Comparison of ENCODE assay signal across 21 cellular contexts in the genomic region with DNA sequence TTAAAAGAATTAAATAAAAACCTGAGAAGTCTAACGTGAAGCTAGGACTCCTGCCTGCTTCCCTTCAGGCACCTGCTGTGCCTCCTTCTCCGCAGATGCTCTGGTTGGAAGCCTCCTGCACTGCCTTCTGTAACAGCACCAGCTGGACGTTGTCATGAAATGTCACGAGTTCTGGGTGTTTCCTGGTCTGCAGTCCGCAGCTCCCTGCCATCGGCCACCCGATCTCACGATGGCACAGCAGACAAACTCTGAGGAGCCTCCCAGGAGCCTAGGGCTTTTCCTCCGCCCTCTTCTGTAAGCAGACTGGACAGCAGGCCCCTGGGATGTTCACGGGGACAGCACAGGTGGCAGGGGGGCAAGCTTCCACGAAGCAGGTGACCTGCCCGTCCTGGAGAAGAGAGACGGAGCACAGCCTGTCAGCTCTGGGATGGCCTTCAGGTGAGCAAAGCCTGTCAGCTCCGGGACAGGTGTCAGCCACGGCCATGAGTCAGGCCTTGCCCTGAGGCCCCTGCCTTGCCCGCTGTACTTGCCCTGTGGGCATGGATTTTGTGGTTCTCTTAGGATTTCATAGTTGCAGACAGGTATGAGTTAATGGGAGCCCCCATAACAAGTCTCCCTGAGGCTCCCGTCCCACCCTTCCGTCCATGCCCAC.
"Had no signal": no experiment of that assay in that cellular context is flagged by ENCODE, and none has a peak within 500 bp of the region (broad histone marks: within the 10 kb centered on the region; RNA-seq: fewer than 3 reads in every experiment).

No MANE protein-coding gene starts in this region.

- H3K27ac ChIP-seq: epithelial cell of prostate, gastrocnemius medialis, heart left ventricle, neutrophil, suprapubic skin had no signal

- H3K36me3 Mint-ChIP-seq: activated naive CD4-positive, alpha-beta T cell treated with anti-CD3 and anti-CD28 coated beads, Interleukin-2, amount 50 U/mL, for 24 hours; naive thymus-derived CD8-positive, alpha-beta T cell had no signal

- H3K4me3 Mint-ChIP-seq: activated CD4-positive, alpha-beta memory T cell treated with anti-CD3 and anti-CD28 coated beads, Interleukin-2, amount 10 ng/mL, durations not matched to agents 7 days and 5 days; activated naive CD4-positive, alpha-beta T cell treated with anti-CD3 and anti-CD28 coated beads, Interleukin-2, amount 50 U/mL, for 24 hours; activated T-cell treated with anti-CD3 and anti-CD28 coated beads, Interleukin-2, amount 50 U/mL, for 24 hours; central memory CD8-positive, alpha-beta T cell; naive thymus-derived CD8-positive, alpha-beta T cell; type B pancreatic cell; WTC11 had no signal

- H3K9me3 ChIP-seq: gastrocnemius medialis, neutrophil, suprapubic skin had no signal

- H3K4me3 ChIP-seq: gastrocnemius medialis, heart left ventricle, suprapubic skin had no signal

- ATAC-seq: gastrocnemius medialis; left cardiac atrium; naive thymus-derived CD8-positive, alpha-beta T cell; WTC11 had no signal

- H3K27me3 ChIP-seq: gastrocnemius medialis, neutrophil, suprapubic skin had no signal

- H3K36me3 ChIP-seq: neutrophil had no signal

- H3K27ac Mint-ChIP-seq: activated CD4-positive, alpha-beta memory T cell treated with anti-CD3 and anti-CD28 coated beads, Interleukin-2, amount 10 ng/mL, durations not matched to agents 7 days and 5 days; activated naive CD4-positive, alpha-beta T cell treated with anti-CD3 and anti-CD28 coated beads, Interleukin-2, amount 50 U/mL, for 24 hours; activated T-cell treated with anti-CD3 and anti-CD28 coated beads, Interleukin-2, amount 50 U/mL, for 24 hours; naive thymus-derived CD8-positive, alpha-beta T cell; type B pancreatic cell had no signal

- DNase-seq: activated CD4-positive, alpha-beta memory T cell treated with anti-CD3 and anti-CD28 coated beads, Interleukin-2, amount 10 ng/mL, durations not matched to agents 7 days and 5 days; activated CD4-positive, alpha-beta T cell treated with anti-CD3 and anti-CD28 coated beads for 4 hours; activated effector memory CD4-positive, alpha-beta T cell treated with anti-CD3 and anti-CD28 coated beads, Interleukin-2, amount 50 U/mL, for 16 hours; activated T-cell treated with anti-CD3 and anti-CD28 coated beads, Interleukin-2, amount 50 U/mL, for 24 hours; gastrocnemius medialis; left cardiac atrium; mammary epithelial cell; naive thymus-derived CD8-positive, alpha-beta T cell; small intestine; stimulated activated CD4-positive, alpha-beta T cell treated with anti-CD3 and anti-CD28 coated beads, Interleukin-4, amount 100 ng/mL, for 4 hours; stimulated activated CD8-positive, alpha-beta memory T cell treated with anti-CD3 and anti-CD28 coated beads, Interleukin-4, amount 100 ng/mL, for 48 hours; stimulated activated naive CD4-positive, alpha-beta T cell treated with Interleukin-2 at 50 U/mL for 16 hours; T-helper 2 cell had no signal

- H3K27me3 Mint-ChIP-seq: activated CD4-positive, alpha-beta memory T cell treated with anti-CD3 and anti-CD28 coated beads, Interleukin-2, amount 10 ng/mL, durations not matched to agents 7 days and 5 days; activated T-cell treated with anti-CD3 and anti-CD28 coated beads, Interleukin-2, amount 50 U/mL, for 24 hours; type B pancreatic cell had no signal

- H3K4me1 ChIP-seq: gastrocnemius medialis had no signal

- H3K4me1 Mint-ChIP-seq: activated CD4-positive, alpha-beta memory T cell treated with anti-CD3 and anti-CD28 coated beads, Interleukin-2, amount 10 ng/mL, durations not matched to agents 7 days and 5 days; activated naive CD4-positive, alpha-beta T cell treated with anti-CD3 and anti-CD28 coated beads, Interleukin-2, amount 50 U/mL, for 24 hours; central memory CD8-positive, alpha-beta T cell; WTC11 had no signal

- H3K9me3 Mint-ChIP-seq: activated CD4-positive, alpha-beta memory T cell treated with anti-CD3 and anti-CD28 coated beads, Interleukin-2, amount 10 ng/mL, durations not matched to agents 7 days and 5 days; activated naive CD4-positive, alpha-beta T cell treated with anti-CD3 and anti-CD28 coated beads, Interleukin-2, amount 50 U/mL, for 24 hours; activated T-cell treated with anti-CD3 and anti-CD28 coated beads, Interleukin-2, amount 50 U/mL, for 24 hours; central memory CD8-positive, alpha-beta T cell; naive thymus-derived CD8-positive, alpha-beta T cell had no signal
